ENCODE assay signal across 21 cellular contexts in the genomic region with DNA sequence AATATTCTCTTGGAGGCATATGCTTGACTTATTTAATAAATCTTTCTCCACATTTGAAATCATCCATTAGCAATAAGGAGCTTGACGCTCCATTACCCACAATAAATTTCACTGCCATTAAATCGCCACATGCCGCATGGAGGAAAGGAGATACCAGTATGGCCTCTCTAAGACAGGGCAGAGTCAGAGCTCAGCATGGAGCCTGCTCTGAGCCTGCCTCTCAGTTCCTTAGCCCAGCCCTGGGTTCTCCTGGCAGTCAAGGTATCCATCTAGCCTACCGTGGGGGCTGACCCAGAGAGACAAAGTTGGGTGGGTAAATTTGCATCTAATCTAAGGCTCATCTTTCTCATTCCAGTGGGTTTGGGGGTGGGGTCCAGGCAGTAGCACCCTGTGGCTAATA.
"Had no signal": no experiment of that assay in that cellular context is flagged by ENCODE, and none has a peak within 500 bp of the region (broad histone marks: within the 10 kb centered on the region; RNA-seq: fewer than 3 reads in every experiment).

No MANE protein-coding gene starts in this region.

- H3K9me3 Mint-ChIP-seq: activated naive CD4-positive, alpha-beta T cell treated with anti-CD3 and anti-CD28 coated beads, Interleukin-2, amount 10 ng/mL, durations not matched to agents 7 days and 5 days had no signal

- H3K4me1 Mint-ChIP-seq: activated naive CD4-positive, alpha-beta T cell treated with anti-CD3 and anti-CD28 coated beads, Interleukin-2, amount 10 ng/mL, durations not matched to agents 7 days and 5 days; memory B cell; naive B cell had no signal

- DNase-seq: activated CD4-positive, alpha-beta T cell treated with anti-CD3 and anti-CD28 coated beads for 1 hour; activated CD8-positive, alpha-beta memory T cell treated with anti-CD3 and anti-CD28 coated beads for 24 hours; activated CD8-positive, alpha-beta memory T cell treated with anti-CD3 and anti-CD28 coated beads, Interleukin-2, amount 50 U/mL, for 48 hours; activated effector memory CD4-positive, alpha-beta T cell treated with Interleukin-2 at 50 U/mL for 16 hours; activated naive CD4-positive, alpha-beta T cell treated with anti-CD3 and anti-CD28 coated beads, Interleukin-2, amount 10 ng/mL, durations not matched to agents 7 days and 5 days; activated T-cell treated with anti-CD3 and anti-CD28 coated beads, Interleukin-2, amount 50 U/mL, for 48 hours; aorta; brain microvascular endothelial cell; foreskin melanocyte; left lung; naive B cell; stimulated activated CD4-positive, alpha-beta T cell treated with anti-CD3 and anti-CD28 coated beads, Interleukin-12 subunit alpha, Interleukin-12 subunit beta, amount 100 ng/mL, for 4 hours; stimulated activated CD4-positive, alpha-beta T cell treated with anti-CD3 and anti-CD28 coated beads, Interleukin-2, amount 100 ng/mL, for 24 hours; stimulated activated naive CD8-positive, alpha-beta T cell treated with anti-CD3 and anti-CD28 coated beads, Interleukin-15, Interleukin-2, amounts not matched to agents 100 U/mL and 50 U/mL, for 24 hours had no signal

- H3K4me3 Mint-ChIP-seq: activated naive CD4-positive, alpha-beta T cell treated with anti-CD3 and anti-CD28 coated beads, Interleukin-2, amount 10 ng/mL, durations not matched to agents 7 days and 5 days; memory B cell; naive B cell; neural progenitor cell had no signal

- H3K27ac Mint-ChIP-seq: activated naive CD4-positive, alpha-beta T cell treated with anti-CD3 and anti-CD28 coated beads, Interleukin-2, amount 10 ng/mL, durations not matched to agents 7 days and 5 days; memory B cell; neural progenitor cell had no signal

- ATAC-seq: left lung; mucosa of descending colon; stimulated activated naive CD8-positive, alpha-beta T cell treated with anti-CD3 and anti-CD28 coated beads, Interleukin-15, Interleukin-2, amounts not matched to agents 100 U/mL and 50 U/mL, for 24 hours had no signal

- H3K36me3 Mint-ChIP-seq: activated naive CD4-positive, alpha-beta T cell treated with anti-CD3 and anti-CD28 coated beads, Interleukin-2, amount 10 ng/mL, durations not matched to agents 7 days and 5 days; neural progenitor cell had no signal

- H3K27ac ChIP-seq: brain microvascular endothelial cell, coronary artery, left lung, neural progenitor cell, pancreas, tibial nerve, WERI-Rb-1 had no signal
